7 cellular contexts compared by ENCODE assay signal in genomic region chr6:44456070-44456965, GRCh38.
A peak's percentile ranks its signal among the peaks of the same experiment; 100 is the strongest.
DNase-seq lines count a peak whose midpoint lies in the region; ATAC-seq, FAIRE-seq and TF ChIP-seq lines count a peak whose summit lies in the region.

No MANE protein-coding gene starts in this region.

- H3K9me3 Mint-ChIP-seq in activated CD4-positive, alpha-beta memory T cell treated with anti-CD3 and anti-CD28 coated beads for 36 hours, result no peaks in the 10 kb centered on the region

- H3K27me3 ChIP-seq in pancreas, result no peaks in the 10 kb centered on the region

- peak; percentile 59 to 73 (median 69) for TF ChIP-seq CTCF in pancreas (IDR thresholded peaks at IDR 0.05)

- H3K4me3 ChIP-seq in pancreas, result no peak overlapping the region

- DNase-seq in HCEC 1CT (peak; percentile 61), NCI-H446 treated with DMSO at 0.1 percent for 48 hours (lab: John Stamatoyannopoulos, UW) (peak; percentile 30), fibroblast of peridontal ligament (ENCODE audit: extremely low read depth) (peak; percentile 69), pancreas (peak in 3 of 6 donors; percentile 43 to 72 (median 47)), mesenteric fat pad (ENCODE audit: low spot score) (no peak)
- peak; percentile 57 for DNase-seq in activated CD4-positive, alpha-beta memory T cell treated with anti-CD3 and anti-CD28 coated beads for 36 hours

- 24 to 32% methylated on average over 16 of the region's 16 CpGs for WGBS in pancreas, 2 donors

- H3K4me1 Mint-ChIP-seq in activated CD4-positive, alpha-beta memory T cell treated with anti-CD3 and anti-CD28 coated beads for 36 hours (ENCODE audit: low read depth), result peaks cover 3% of the 10 kb centered on the region

- no peaks in the 10 kb centered on the region for H3K27me3 Mint-ChIP-seq in activated CD4-positive, alpha-beta memory T cell treated with anti-CD3 and anti-CD28 coated beads for 36 hours

- H3K36me3 ChIP-seq in ES-I3 (ENCODE audit: insufficient read depth, low read length), result no peaks in the 10 kb centered on the region
- H3K36me3 ChIP-seq in pancreas, result no peaks in the 10 kb centered on the region

- POLR2A ChIA-PET in activated CD4-positive, alpha-beta memory T cell treated with anti-CD3 and anti-CD28 coated beads for 36 hours (lab: Charles Lee), result no interaction called here

- H3K27ac Mint-ChIP-seq in activated CD4-positive, alpha-beta memory T cell treated with anti-CD3 and anti-CD28 coated beads for 36 hours, result no peak overlapping the region

- H3K9me3 ChIP-seq in ES-I3 (ENCODE audit: control insufficient read depth, insufficient read depth, low read length) (no peaks in the 10 kb centered on the region), pancreas (no peaks in the 10 kb centered on the region)

- H3K4me3 Mint-ChIP-seq in activated CD4-positive, alpha-beta memory T cell treated with anti-CD3 and anti-CD28 coated beads for 36 hours, result no peak overlapping the region

- no peak for FAIRE-seq in pancreas (lab: Jason Lieb, UNC)

- H3K9ac ChIP-seq in ES-I3 (ENCODE audit: low read depth, low read length), result peak overlapping the region; percentile 31; the same call in 1 of the 2 replicates

- intact Hi-C loops in activated CD4-positive, alpha-beta memory T cell treated with anti-CD3 and anti-CD28 coated beads for 36 hours (cut with micrococcal nuclease), result loop anchor here (1.0 to 10.0 kb wide), 3 partner anchors 25 to 188 kb away; partner anchors contain the start of gene SPATS1
- intact Hi-C loops in pancreas (cut with DNase I), result no loop called here

- H3K27ac ChIP-seq in pancreas, result no peak overlapping the region

- ATAC-seq in pancreas, result peak; percentile 48 to 91 (median 87)

- CTCF ChIA-PET in activated CD4-positive, alpha-beta memory T cell treated with anti-CD3 and anti-CD28 coated beads for 36 hours (lab: Charles Lee), result interaction anchor here (0.7 to 4.3 kb wide), 13 partner anchors 9 to 661 kb away, joined by 3 to 31 read pairs (median 5); partner anchors contain the start of gene CDC5L

- peaks cover 3% of the 10 kb centered on the region for H3K36me3 Mint-ChIP-seq in activated CD4-positive, alpha-beta memory T cell treated with anti-CD3 and anti-CD28 coated beads for 36 hours

- peaks cover 5% of the 10 kb centered on the region; the same call in 1 of the 2 replicates for H3K4me1 ChIP-seq in ES-I3 (ENCODE audit: insufficient read depth, low read length)
- H3K4me1 ChIP-seq in pancreas, result peaks cover 0 to 3% (median 0%) of the 10 kb centered on the region in 3 donors
